ENCODE assay signal across 14 cellular contexts in genomic region chr1:222974496-222974895, GRCh38.
DNase-seq lines count a peak whose midpoint lies in the region; ATAC-seq and TF ChIP-seq lines count a peak whose summit lies in the region.
"Had no signal": no experiment of that assay in that cellular context is flagged by ENCODE, and none has a peak within 500 bp of the region (broad histone marks: within the 10 kb centered on the region; RNA-seq: fewer than 3 reads in every experiment).

No MANE protein-coding gene starts in this region.

- no peaks in the 10 kb centered on the region for H3K9me3 ChIP-seq in HEK293 (ENCODE audit: control insufficient read depth, insufficient read depth, low read depth, low read length)
- no peaks in the 10 kb centered on the region for H3K9me3 ChIP-seq in CD4-positive, alpha-beta memory T cell (ENCODE audit: control insufficient read depth in 1 of 2, low read length in 2 of 2)
- H3K9me3 ChIP-seq: SJSA1 had no signal

- H3K4me1 ChIP-seq in HEK293 (ENCODE audit: control insufficient read depth, insufficient read depth, low read length) = peaks cover 25% of the 10 kb centered on the region
- no peaks in the 10 kb centered on the region for H3K4me1 ChIP-seq in CD4-positive, alpha-beta memory T cell (ENCODE audit: insufficient read depth, low read length)

- no peak overlapping the region for H3K4me3 ChIP-seq in HEK293 (ENCODE audit: low read depth, low read length)
- H3K4me3 ChIP-seq in CD4-positive, alpha-beta memory T cell (ENCODE audit: low read length in 2 of 2) = no peak overlapping the region
- H3K4me3 ChIP-seq: SJSA1 had no signal

- POLR2A ChIA-PET in HEK293 (lab: Yijun Ruan, JAX) = no interaction called here
- POLR2A ChIA-PET in CD4-positive, alpha-beta memory T cell (lab: Charles Lee; ENCODE audit: partially characterized antibody) = no interaction called here
- POLR2A ChIA-PET in activated CD8-positive, alpha-beta T cell treated with anti-CD3 and anti-CD28 coated beads, Interleukin-2, amount 10 ng/mL, durations not matched to agents 7 days and 5 days (lab: Charles Lee) = no interaction called here

- H3K27ac Mint-ChIP-seq in CD4-positive, alpha-beta memory T cell = no peak overlapping the region
- no peak overlapping the region for H3K27ac Mint-ChIP-seq in activated CD8-positive, alpha-beta T cell treated with anti-CD3 and anti-CD28 coated beads, Interleukin-2, amount 10 ng/mL, durations not matched to agents 7 days and 5 days
- H3K27ac Mint-ChIP-seq: stimulated activated memory B cell treated with anti-CD40 and anti-IgM and Interleukin-4, amounts not matched to agents 10 μg/mL and 1 μg/mL and 100 μg/mL, for 72 hours had no signal

- no peak overlapping the region for H3K27ac ChIP-seq in HEK293 (ENCODE audit: extremely low read depth, low read depth, low read length)
- H3K27ac ChIP-seq in CD4-positive, alpha-beta memory T cell (ENCODE audit: low read depth, low read length) = no peak overlapping the region
- H3K27ac ChIP-seq: SJSA1 had no signal

- H3K9me3 Mint-ChIP-seq in CD4-positive, alpha-beta memory T cell = peaks cover 0 to under 1% (median 0%) of the 10 kb centered on the region in 8 donors
- no peaks in the 10 kb centered on the region for H3K9me3 Mint-ChIP-seq in activated CD8-positive, alpha-beta T cell treated with anti-CD3 and anti-CD28 coated beads, Interleukin-2, amount 10 ng/mL, durations not matched to agents 7 days and 5 days (ENCODE audit: insufficient read depth)
- H3K9me3 Mint-ChIP-seq: stimulated activated memory B cell treated with anti-CD40 and anti-IgM and Interleukin-4, amounts not matched to agents 10 μg/mL and 1 μg/mL and 100 μg/mL, for 72 hours had no signal

- intact Hi-C loops in CD4-positive, alpha-beta memory T cell (cut with micrococcal nuclease) = no loop called here

- H3K27me3 Mint-ChIP-seq in CD4-positive, alpha-beta memory T cell = no peaks in the 10 kb centered on the region
- no peaks in the 10 kb centered on the region for H3K27me3 Mint-ChIP-seq in activated CD8-positive, alpha-beta T cell treated with anti-CD3 and anti-CD28 coated beads, Interleukin-2, amount 10 ng/mL, durations not matched to agents 7 days and 5 days (ENCODE audit: low read depth)
- H3K27me3 Mint-ChIP-seq: stimulated activated memory B cell treated with anti-CD40 and anti-IgM and Interleukin-4, amounts not matched to agents 10 μg/mL and 1 μg/mL and 100 μg/mL, for 72 hours had no signal

- H3K27me3 ChIP-seq in CD4-positive, alpha-beta memory T cell (ENCODE audit: insufficient read depth, low read length) = no peaks in the 10 kb centered on the region
- H3K27me3 ChIP-seq: SJSA1 had no signal

- H3K36me3 Mint-ChIP-seq in CD4-positive, alpha-beta memory T cell = peaks cover 2 to 4% of the 10 kb centered on the region in 2 donors
- no peaks in the 10 kb centered on the region for H3K36me3 Mint-ChIP-seq in activated CD8-positive, alpha-beta T cell treated with anti-CD3 and anti-CD28 coated beads, Interleukin-2, amount 10 ng/mL, durations not matched to agents 7 days and 5 days (ENCODE audit: low read depth)

- no peak overlapping the region for H3K4me3 Mint-ChIP-seq in CD4-positive, alpha-beta memory T cell
- H3K4me3 Mint-ChIP-seq in activated CD8-positive, alpha-beta T cell treated with anti-CD3 and anti-CD28 coated beads, Interleukin-2, amount 10 ng/mL, durations not matched to agents 7 days and 5 days = no peak overlapping the region
- H3K4me3 Mint-ChIP-seq: stimulated activated memory B cell treated with anti-CD40 and anti-IgM and Interleukin-4, amounts not matched to agents 10 μg/mL and 1 μg/mL and 100 μg/mL, for 72 hours had no signal

- no peak for TF ChIP-seq CTCF in HEK293 (tag by site-specific recombination; IDR thresholded peaks at IDR 0.05)

- H3K4me1 Mint-ChIP-seq in CD4-positive, alpha-beta memory T cell = peaks cover 0 to 2% (median 0%) of the 10 kb centered on the region in 4 donors
- no peaks in the 10 kb centered on the region for H3K4me1 Mint-ChIP-seq in activated CD8-positive, alpha-beta T cell treated with anti-CD3 and anti-CD28 coated beads, Interleukin-2, amount 10 ng/mL, durations not matched to agents 7 days and 5 days (ENCODE audit: low read depth)

- CTCF ChIA-PET in HEK293 (lab: Yijun Ruan, JAX) = interaction anchor here (0.6 to 1.2 kb wide), 3 partner anchors 115 to 899 kb away, joined by 3 to 4 read pairs (median 3); no protein-coding TSS in a partner anchor
- CTCF ChIA-PET in CD4-positive, alpha-beta memory T cell (lab: Charles Lee; ENCODE audit: partially characterized antibody) = no interaction called here
- CTCF ChIA-PET in activated CD8-positive, alpha-beta T cell treated with anti-CD3 and anti-CD28 coated beads, Interleukin-2, amount 10 ng/mL, durations not matched to agents 7 days and 5 days (lab: Charles Lee) = no interaction called here

- DNase-seq in A172 (ENCODE audit: low spot score) = peak; percentile 88
- peak; percentile 52 for DNase-seq in amniotic stem cell (lab: John Stamatoyannopoulos, UW)
- DNase-seq in iris pigment epithelial cell (ENCODE audit: low read depth) = peak; percentile 88
- DNase-seq in CD4-positive, alpha-beta memory T cell = no peak
- DNase-seq in activated CD8-positive, alpha-beta T cell treated with anti-CD3 and anti-CD28 coated beads, Interleukin-2, amount 10 ng/mL, durations not matched to agents 7 days and 5 days = no peak
- DNase-seq in germinal center (ENCODE audit: low spot score) = no peak
- DNase-seq: activated effector memory CD4-positive, alpha-beta T cell treated with Interleukin-2 at 50 U/mL for 16 hours; cortex of kidney; NCI-H1048; NCI-H524 had no signal

- no peak for ATAC-seq in activated CD4-positive, CD25-positive, alpha-beta regulatory T cell treated with anti-CD3 and anti-CD28 coated beads, Interleukin-2, amount 50 U/mL, for 24 hours
- no peak for ATAC-seq in activated CD8-positive, alpha-beta T cell treated with anti-CD3 and anti-CD28 coated beads, Interleukin-2, amount 10 ng/mL, durations not matched to agents 7 days and 5 days
- ATAC-seq: stimulated activated memory B cell treated with anti-CD40 and anti-IgM and Interleukin-4, amounts not matched to agents 10 μg/mL and 1 μg/mL and 100 μg/mL, for 72 hours had no signal

- no peaks in the 10 kb centered on the region for H3K36me3 ChIP-seq in HEK293 (ENCODE audit: control insufficient read depth in 2 of 2, insufficient read depth in 1 of 2, low read length in 2 of 2)
- no peaks in the 10 kb centered on the region for H3K36me3 ChIP-seq in CD4-positive, alpha-beta memory T cell (ENCODE audit: insufficient read depth, low read length)
- H3K36me3 ChIP-seq: SJSA1 had no signal

TF ChIP-seq in HEK293, 187 proteins besides CTCF, POLR2A, EP300 and RAD21 (continues in another document):
- TF ChIP-seq ZFHX2 (tag by site-specific recombination; conservative IDR thresholded peaks at IDR 0.05) (no peak), ZNF624 (tag by site-specific recombination; IDR thresholded peaks at IDR 0.05) (no peak), YY2 (tag by site-specific recombination; IDR thresholded peaks at IDR 0.05) (no peak), ZNF701 (tag by site-specific recombination; IDR thresholded peaks at IDR 0.05) (no peak), ZNF629 (tag by site-specific recombination; IDR thresholded peaks at IDR 0.05) (peak; percentile 75), PRDM6 (tag by site-specific recombination; IDR thresholded peaks at IDR 0.05) (peak; percentile 84), ZXDB (tag by site-specific recombination; IDR thresholded peaks at IDR 0.05) (peak; percentile 66), SP7 (tag by site-specific recombination; IDR thresholded peaks at IDR 0.05) (0 out of 2 replicates have a peak, but pooled peaks have one; percentile 21), ZBTB21 (tag by site-specific recombination; IDR thresholded peaks at IDR 0.05) (peak; percentile 45; the same call in 1 of the 2 replicates)

Comparison
In these comparisons a context has a peak if more than half of its experiments do, and no peak if none do; other contexts are left out.
1. DNase-seq: peak in A172 (single experiment), amniotic stem cell (single experiment) and iris pigment epithelial cell (single experiment); none in CD4-positive, alpha-beta memory T cell (0 of 5), activated CD8-positive, alpha-beta T cell treated with anti-CD3 and anti-CD28 coated beads, Interleukin-2, amount 10 ng/mL, durations not matched to agents 7 days and 5 days (single experiment) and germinal center (single experiment).